1 cellular context compared by ENCODE assay signal in genomic region chr10:89352039-89352597, GRCh38.
TF ChIP-seq lines count a peak whose summit lies in the region.

No MANE protein-coding gene starts in this region.

TF ChIP-seq in K562, 482 proteins besides CTCF, POLR2A, EP300 and RAD21 (continued from another document and continues in another):
- TF ChIP-seq ETS1 (conservative IDR thresholded peaks at IDR 0.05; ENCODE audit: control insufficient read depth, low read depth, low read length) = no peak
- TF ChIP-seq VEZF1 (CRISPR knock-in tag; IDR thresholded peaks at IDR 0.05) = 0 out of 2 replicates have a peak, but pooled peaks have one; percentile 20
- TF ChIP-seq ZNF407 (IDR thresholded peaks at IDR 0.05; ENCODE audit: low read depth) = no peak
- TF ChIP-seq CLOCK (CRISPR knock-in tag; IDR thresholded peaks at IDR 0.05; ENCODE audit: borderline replicate concordance) = no peak
- TF ChIP-seq SREBF1 (IDR thresholded peaks at IDR 0.05; ENCODE audit: borderline replicate concordance, low read depth, low read length) = no peak
- TF ChIP-seq ZNF133 (CRISPR knock-in tag; IDR thresholded peaks at IDR 0.05) = no peak
- TF ChIP-seq ASH1L (IDR thresholded peaks at IDR 0.05; ENCODE audit: borderline replicate concordance, low read depth, partially characterized antibody) = no peak
- no peak for TF ChIP-seq ZFPM2 (CRISPR knock-in tag; IDR thresholded peaks at IDR 0.05)
- peak; percentile 76 for TF ChIP-seq MAX (CRISPR knock-in tag; IDR thresholded peaks at IDR 0.05)
- no peak for TF ChIP-seq PTBP1 (IDR thresholded peaks at IDR 0.05; ENCODE audit: low read depth, low read length)
- no peak for TF ChIP-seq HMG20B (CRISPR knock-in tag; IDR thresholded peaks at IDR 0.05)
- no peak for TF ChIP-seq NONO (IDR thresholded peaks at IDR 0.05; ENCODE audit: low read depth in 2 of 2, low read length in 1 of 2)
- no peak for TF ChIP-seq ZNF354B (CRISPR knock-in tag; IDR thresholded peaks at IDR 0.05)
- TF ChIP-seq BCL6 (CRISPR knock-in tag; IDR thresholded peaks at IDR 0.05) = no peak
- no peak for TF ChIP-seq HNRNPUL1 (IDR thresholded peaks at IDR 0.05; ENCODE audit: low read length)
- no peak for TF ChIP-seq RBM14 (IDR thresholded peaks at IDR 0.05; ENCODE audit: borderline replicate concordance, insufficient read depth, low read depth, low read length)
- no peak for TF ChIP-seq RUNX1 (IDR thresholded peaks at IDR 0.05; ENCODE audit: low read depth)
- no peak for TF ChIP-seq THRB (CRISPR knock-in tag; conservative IDR thresholded peaks at IDR 0.05)
- no peak for TF ChIP-seq E2F5 (CRISPR knock-in tag; IDR thresholded peaks at IDR 0.05)
- TF ChIP-seq ETS2 (tag; IDR thresholded peaks at IDR 0.05; ENCODE audit: borderline replicate concordance, poor library complexity, severe bottlenecking) = no peak
- no peak for TF ChIP-seq MITF (IDR thresholded peaks at IDR 0.05)
- TF ChIP-seq BHLHE40 (IDR thresholded peaks at IDR 0.05; ENCODE audit: low read length) = peak; percentile 38; the same call in 1 of the 2 replicates
- no peak for TF ChIP-seq MYNN (IDR thresholded peaks at IDR 0.05)
- no peak for TF ChIP-seq MYNN (CRISPR knock-in tag; IDR thresholded peaks at IDR 0.05)
- TF ChIP-seq SIX5 (IDR thresholded peaks at IDR 0.05; ENCODE audit: borderline replicate concordance in 1 of 2, insufficient read depth in 1 of 2, low read depth in 1 of 2, low read length in 2 of 2) = no peak
- TF ChIP-seq CREB3 (tag; conservative IDR thresholded peaks at IDR 0.05; ENCODE audit: low read depth) = no peak
- no peak for TF ChIP-seq ZNF134 (CRISPR knock-in tag; conservative IDR thresholded peaks at IDR 0.05)
- TF ChIP-seq PCBP1 (IDR thresholded peaks at IDR 0.05; ENCODE audit: low read depth, low read length, poor library complexity, severe bottlenecking) = no peak
- TF ChIP-seq ZKSCAN8 (CRISPR knock-in tag; IDR thresholded peaks at IDR 0.05) = 0 out of 2 replicates have a peak, but pooled peaks have one; percentile 25
- TF ChIP-seq ZC3H8 (IDR thresholded peaks at IDR 0.05) = no peak
- no peak for TF ChIP-seq HMG20A (CRISPR knock-in tag; conservative IDR thresholded peaks at IDR 0.05)
- no peak for TF ChIP-seq TCF7L2 (IDR thresholded peaks at IDR 0.05; ENCODE audit: low read depth, low read length)
- no peak for TF ChIP-seq TSC22D4 (tag; IDR thresholded peaks at IDR 0.05)
- TF ChIP-seq FOXK2 (conservative IDR thresholded peaks at IDR 0.05 in 1 of 2, IDR thresholded peaks at IDR 0.05 in 1 of 2; ENCODE audit: low read depth in 2 of 2) = peak in 1 of 2 experiments; percentile 24; a peak in 1 of 4 replicates
- peak; percentile 3 for TF ChIP-seq MEIS2 (IDR thresholded peaks at IDR 0.05; ENCODE audit: partially characterized antibody)
- TF ChIP-seq SRSF9 (IDR thresholded peaks at IDR 0.05; ENCODE audit: borderline replicate concordance, low read depth, low read length) = no peak
- TF ChIP-seq ZNF589 (CRISPR knock-in tag; IDR thresholded peaks at IDR 0.05; ENCODE audit: low read depth) = no peak; the same call in 1 of the 2 replicates
- TF ChIP-seq SIN3A (IDR thresholded peaks at IDR 0.05; ENCODE audit: borderline replicate concordance in 2 of 2, control insufficient read depth in 1 of 2, low read depth in 2 of 2, low read length in 2 of 2) = no peak
- peak; percentile 62; the same call in 1 of the 2 replicates for TF ChIP-seq L3MBTL2 (IDR thresholded peaks at IDR 0.05)
